Comparison of ENCODE assay signal across 1 cellular context in the genomic region with DNA sequence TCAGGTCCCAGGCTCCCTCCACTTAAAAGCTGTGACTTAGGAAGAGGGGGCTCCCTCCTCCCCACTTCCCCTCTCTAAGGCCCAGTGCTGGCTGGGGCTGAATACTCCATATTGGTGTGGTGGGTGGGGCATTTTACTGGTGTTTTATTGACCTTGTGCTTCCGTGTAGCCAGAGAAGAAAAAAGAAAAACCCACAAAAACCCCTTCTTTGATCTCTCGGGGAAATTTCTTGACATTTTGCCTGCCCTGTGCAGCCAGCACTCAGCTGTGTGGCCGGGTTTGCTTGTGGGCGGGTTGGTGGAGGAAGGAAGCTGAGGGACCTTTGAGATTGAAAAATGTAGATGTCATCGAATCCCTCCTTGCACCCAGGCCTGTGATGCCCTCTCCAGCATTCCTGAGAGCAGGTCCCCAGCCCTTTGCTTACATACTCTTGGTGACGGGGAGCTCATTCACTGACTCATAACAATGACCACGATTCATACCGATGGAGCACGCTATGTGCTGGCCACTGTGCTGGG.
A peak's percentile ranks its signal among the peaks of the same experiment; 100 is the strongest.
TF ChIP-seq lines count a peak whose summit lies in the region.

No MANE protein-coding gene starts in this region.

TF ChIP-seq in GM12878, 131 proteins besides CTCF, POLR2A, EP300 and RAD21 (continued from another document and continues in another):
- TF ChIP-seq SUPT20H (IDR thresholded peaks at IDR 0.05; ENCODE audit: borderline replicate concordance, control insufficient read depth, low read depth, low read length), result no peak
- TF ChIP-seq TARDBP (IDR thresholded peaks at IDR 0.05; ENCODE audit: borderline replicate concordance), result no peak
- TF ChIP-seq SMC3 (IDR thresholded peaks at IDR 0.05; ENCODE audit: borderline replicate concordance, low read length), result no peak
- TF ChIP-seq TAF1 (IDR thresholded peaks at IDR 0.05; ENCODE audit: borderline replicate concordance, low read depth, low read length), result 0 out of 2 replicates have a peak, but pooled peaks have one; percentile 11
- TF ChIP-seq MEF2B (IDR thresholded peaks at IDR 0.05; ENCODE audit: partially characterized antibody, poor library complexity, severe bottlenecking), result peak; percentile 25
- TF ChIP-seq BCLAF1 (IDR thresholded peaks at IDR 0.05), result no peak
- peak; percentile 71; the same call in 1 of the 2 replicates for TF ChIP-seq CBX5 (IDR thresholded peaks at IDR 0.05; ENCODE audit: low read depth)
- TF ChIP-seq USF2 (IDR thresholded peaks at IDR 0.05; ENCODE audit: borderline replicate concordance, low read depth, low read length), result no peak
- TF ChIP-seq, protein P1, sequence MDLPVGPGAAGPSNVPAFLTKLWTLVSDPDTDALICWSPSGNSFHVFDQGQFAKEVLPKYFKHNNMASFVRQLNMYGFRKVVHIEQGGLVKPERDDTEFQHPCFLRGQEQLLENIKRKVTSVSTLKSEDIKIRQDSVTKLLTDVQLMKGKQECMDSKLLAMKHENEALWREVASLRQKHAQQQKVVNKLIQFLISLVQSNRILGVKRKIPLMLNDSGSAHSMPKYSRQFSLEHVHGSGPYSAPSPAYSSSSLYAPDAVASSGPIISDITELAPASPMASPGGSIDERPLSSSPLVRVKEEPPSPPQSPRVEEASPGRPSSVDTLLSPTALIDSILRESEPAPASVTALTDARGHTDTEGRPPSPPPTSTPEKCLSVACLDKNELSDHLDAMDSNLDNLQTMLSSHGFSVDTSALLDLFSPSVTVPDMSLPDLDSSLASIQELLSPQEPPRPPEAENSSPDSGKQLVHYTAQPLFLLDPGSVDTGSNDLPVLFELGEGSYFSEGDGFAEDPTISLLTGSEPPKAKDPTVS (IDR thresholded peaks at IDR 0.05; ENCODE audit: low read depth, low read length), result no peak
- peak; percentile 63 for TF ChIP-seq RELA (IDR thresholded peaks at IDR 0.05; ENCODE audit: borderline replicate concordance, partially characterized antibody)
- TF ChIP-seq, protein P2, sequence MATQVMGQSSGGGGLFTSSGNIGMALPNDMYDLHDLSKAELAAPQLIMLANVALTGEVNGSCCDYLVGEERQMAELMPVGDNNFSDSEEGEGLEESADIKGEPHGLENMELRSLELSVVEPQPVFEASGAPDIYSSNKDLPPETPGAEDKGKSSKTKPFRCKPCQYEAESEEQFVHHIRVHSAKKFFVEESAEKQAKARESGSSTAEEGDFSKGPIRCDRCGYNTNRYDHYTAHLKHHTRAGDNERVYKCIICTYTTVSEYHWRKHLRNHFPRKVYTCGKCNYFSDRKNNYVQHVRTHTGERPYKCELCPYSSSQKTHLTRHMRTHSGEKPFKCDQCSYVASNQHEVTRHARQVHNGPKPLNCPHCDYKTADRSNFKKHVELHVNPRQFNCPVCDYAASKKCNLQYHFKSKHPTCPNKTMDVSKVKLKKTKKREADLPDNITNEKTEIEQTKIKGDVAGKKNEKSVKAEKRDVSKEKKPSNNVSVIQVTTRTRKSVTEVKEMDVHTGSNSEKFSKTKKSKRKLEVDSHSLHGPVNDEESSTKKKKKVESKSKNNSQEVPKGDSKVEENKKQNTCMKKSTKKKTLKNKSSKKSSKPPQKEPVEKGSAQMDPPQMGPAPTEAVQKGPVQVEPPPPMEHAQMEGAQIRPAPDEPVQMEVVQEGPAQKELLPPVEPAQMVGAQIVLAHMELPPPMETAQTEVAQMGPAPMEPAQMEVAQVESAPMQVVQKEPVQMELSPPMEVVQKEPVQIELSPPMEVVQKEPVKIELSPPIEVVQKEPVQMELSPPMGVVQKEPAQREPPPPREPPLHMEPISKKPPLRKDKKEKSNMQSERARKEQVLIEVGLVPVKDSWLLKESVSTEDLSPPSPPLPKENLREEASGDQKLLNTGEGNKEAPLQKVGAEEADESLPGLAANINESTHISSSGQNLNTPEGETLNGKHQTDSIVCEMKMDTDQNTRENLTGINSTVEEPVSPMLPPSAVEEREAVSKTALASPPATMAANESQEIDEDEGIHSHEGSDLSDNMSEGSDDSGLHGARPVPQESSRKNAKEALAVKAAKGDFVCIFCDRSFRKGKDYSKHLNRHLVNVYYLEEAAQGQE (IDR thresholded peaks at IDR 0.05; ENCODE audit: low read depth, low read length), result 0 out of 2 replicates have a peak, but pooled peaks have one; percentile 13
- 0 out of 2 replicates have a peak, but pooled peaks have one; percentile 31 for TF ChIP-seq NKRF (conservative IDR thresholded peaks at IDR 0.05)
- TF ChIP-seq, protein P3, sequence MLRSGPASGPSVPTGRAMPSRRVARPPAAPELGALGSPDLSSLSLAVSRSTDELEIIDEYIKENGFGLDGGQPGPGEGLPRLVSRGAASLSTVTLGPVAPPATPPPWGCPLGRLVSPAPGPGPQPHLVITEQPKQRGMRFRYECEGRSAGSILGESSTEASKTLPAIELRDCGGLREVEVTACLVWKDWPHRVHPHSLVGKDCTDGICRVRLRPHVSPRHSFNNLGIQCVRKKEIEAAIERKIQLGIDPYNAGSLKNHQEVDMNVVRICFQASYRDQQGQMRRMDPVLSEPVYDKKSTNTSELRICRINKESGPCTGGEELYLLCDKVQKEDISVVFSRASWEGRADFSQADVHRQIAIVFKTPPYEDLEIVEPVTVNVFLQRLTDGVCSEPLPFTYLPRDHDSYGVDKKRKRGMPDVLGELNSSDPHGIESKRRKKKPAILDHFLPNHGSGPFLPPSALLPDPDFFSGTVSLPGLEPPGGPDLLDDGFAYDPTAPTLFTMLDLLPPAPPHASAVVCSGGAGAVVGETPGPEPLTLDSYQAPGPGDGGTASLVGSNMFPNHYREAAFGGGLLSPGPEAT (IDR thresholded peaks at IDR 0.05; ENCODE audit: low read depth), result peak; percentile 75
- no peak for TF ChIP-seq RB1 (IDR thresholded peaks at IDR 0.05; ENCODE audit: borderline replicate concordance)
- no peak for TF ChIP-seq TCF12 (IDR thresholded peaks at IDR 0.05; ENCODE audit: low read depth, low read length)
- TF ChIP-seq PKNOX1 (IDR thresholded peaks at IDR 0.05), result no peak
- peak; percentile 76 for TF ChIP-seq NR2F1 (conservative IDR thresholded peaks at IDR 0.05)
- peak in 1 of 2 experiments; percentile 56; a peak in 2 of 3 replicates for TF ChIP-seq EGR1 (IDR thresholded peaks at IDR 0.05; ENCODE audit: borderline replicate concordance in 1 of 2, low read depth in 2 of 2, low read length in 2 of 2)
- TF ChIP-seq MTA3 (IDR thresholded peaks at IDR 0.05; ENCODE audit: borderline replicate concordance, low read length), result no peak
- TF ChIP-seq PBX3 (IDR thresholded peaks at IDR 0.05; ENCODE audit: insufficient replicate concordance, low read depth, low read length), result no peak
- TF ChIP-seq TCF3 (IDR thresholded peaks at IDR 0.05; ENCODE audit: borderline replicate concordance, insufficient read depth, low read depth, low read length), result no peak
- peak; percentile 20 for TF ChIP-seq BCL3 (IDR thresholded peaks at IDR 0.05; ENCODE audit: borderline replicate concordance, insufficient read depth, low read depth, low read length, poor library complexity, severe bottlenecking)
- 0 out of 2 replicates have a peak, but pooled peaks have one; percentile 13 for TF ChIP-seq TBL1XR1 (IDR thresholded peaks at IDR 0.05; ENCODE audit: low read depth, low read length)
- TF ChIP-seq RFX5 (IDR thresholded peaks at IDR 0.05; ENCODE audit: low read depth, low read length), result no peak
- no peak for TF ChIP-seq ZSCAN29 (IDR thresholded peaks at IDR 0.05)
- no peak for TF ChIP-seq ZNF207 (IDR thresholded peaks at IDR 0.05; ENCODE audit: borderline replicate concordance)
- TF ChIP-seq MAX (IDR thresholded peaks at IDR 0.05; ENCODE audit: low read depth, low read length), result no peak
- TF ChIP-seq RUNX3 (IDR thresholded peaks at IDR 0.05; ENCODE audit: low read length), result peak; percentile 89
- TF ChIP-seq ZZZ3 (IDR thresholded peaks at IDR 0.05; ENCODE audit: control insufficient read depth, insufficient read length, low read depth), result no peak
- TF ChIP-seq ZNF622 (IDR thresholded peaks at IDR 0.05), result no peak
- 0 out of 2 replicates have a peak, but pooled peaks have one; percentile 69 for TF ChIP-seq HDAC2 (IDR thresholded peaks at IDR 0.05)
- peak; percentile 40; the same call in 1 of the 2 replicates for TF ChIP-seq CHD2 (IDR thresholded peaks at IDR 0.05; ENCODE audit: borderline replicate concordance, low read depth, low read length)
- peak; percentile 66 for TF ChIP-seq IKZF1 (conservative IDR thresholded peaks at IDR 0.05)
- TF ChIP-seq BRCA1 (IDR thresholded peaks at IDR 0.05; ENCODE audit: low read depth, low read length), result no peak
- TF ChIP-seq LARP7 (IDR thresholded peaks at IDR 0.05), result no peak
- TF ChIP-seq WRNIP1 (IDR thresholded peaks at IDR 0.05; ENCODE audit: borderline replicate concordance, low read depth, low read length), result no peak
- no peak for TF ChIP-seq CREB1 (IDR thresholded peaks at IDR 0.05; ENCODE audit: low read depth)
- TF ChIP-seq SIX5 (IDR thresholded peaks at IDR 0.05; ENCODE audit: low read depth, low read length, severe bottlenecking), result no peak
- no peak for TF ChIP-seq SUZ12 (IDR thresholded peaks at IDR 0.05; ENCODE audit: unreplicated experiment)
- no peak for TF ChIP-seq NR2C1 (IDR thresholded peaks at IDR 0.05)
- TF ChIP-seq STAT1 (conservative IDR thresholded peaks at IDR 0.05), result no peak
- TF ChIP-seq SREBF1 (IDR thresholded peaks at IDR 0.05; ENCODE audit: low read length), result no peak
- TF ChIP-seq KDM1A (IDR thresholded peaks at IDR 0.05; ENCODE audit: borderline replicate concordance), result no peak
- TF ChIP-seq JUND (IDR thresholded peaks at IDR 0.05; ENCODE audit: low read depth, low read length), result no peak
- TF ChIP-seq ASH2L (IDR thresholded peaks at IDR 0.05; ENCODE audit: borderline replicate concordance, low read depth), result no peak
- no peak for TF ChIP-seq PML (IDR thresholded peaks at IDR 0.05; ENCODE audit: low read length)
